19 cellular contexts compared by ENCODE assay signal in the genomic region with DNA sequence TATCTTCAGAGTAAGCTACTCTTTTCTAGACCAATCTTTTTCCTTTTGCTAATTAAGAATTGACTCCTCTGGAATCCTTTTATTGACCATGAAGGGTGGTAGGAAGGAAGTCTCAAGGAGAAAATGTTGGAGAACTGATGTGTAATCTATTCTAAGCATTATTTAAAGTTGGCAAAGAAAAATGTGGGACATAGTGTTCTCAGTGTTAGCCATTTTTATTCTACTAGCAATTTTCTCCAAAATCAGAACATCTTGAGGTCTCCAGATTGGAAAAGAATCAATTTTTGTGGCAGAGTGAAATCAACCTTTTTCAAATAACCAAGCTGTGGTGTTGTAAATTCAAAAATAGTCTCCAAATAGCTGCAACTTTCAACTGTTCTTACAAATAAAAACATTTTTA. TPM values are rescaled to one million over a fixed set of nuclear protein-coding genes. Genes with fewer than 3 reads are reported as not detected.
DNase-seq lines count a peak whose midpoint lies in the region; ATAC-seq and TF ChIP-seq lines count a peak whose summit lies in the region.
"Had no signal": no experiment of that assay in that cellular context is flagged by ENCODE, and none has a peak within 500 bp of the region (broad histone marks: within the 10 kb centered on the region; RNA-seq: fewer than 3 reads in every experiment).

No MANE protein-coding gene starts in this region.

- DNase-seq in G401 (ENCODE audit: low spot score) (peak; percentile 60), cerebellar cortex (ENCODE audit: low spot score) (peak; percentile 51), inferior parietal cortex (ENCODE audit: extremely low spot score) (peak; percentile 54), tibial artery (no peak), GF-D8 (lab: John Stamatoyannopoulos, UW) (no peak)
- DNase-seq in activated CD4-positive, alpha-beta T cell treated with anti-CD3 and anti-CD28 coated beads for 48 hours = no peak
- DNase-seq: CD4-positive, alpha-beta T cell; CD8-positive, alpha-beta memory T cell; DMS 273 treated with DMSO at 0.1 percent for 48 hours; DMS79; GM23248; H9 had no signal

- H3K36me3 ChIP-seq in tibial artery = no peaks in the 10 kb centered on the region
- H3K36me3 ChIP-seq: BLaER1 had no signal

- no peaks in the 10 kb centered on the region for H3K9me3 ChIP-seq in tibial artery
- H3K9me3 ChIP-seq: BLaER1 had no signal

- H3K4me1 ChIP-seq in tibial artery = peaks cover 0 to 30% (median 13%) of the 10 kb centered on the region in 4 donors
- H3K4me1 ChIP-seq: BLaER1 had no signal

- no peak for ATAC-seq in HG02798 (IDR thresholded peaks at IDR 0.05; ENCODE audit: poor library complexity, unreplicated experiment)
- ATAC-seq: HCT116 had no signal

- in situ Hi-C loops in G401 (cut with HindIII; ENCODE audit: low sequenced_read_pairs) = no loop called here

- no peak overlapping the region for H3K4me3 ChIP-seq in tibial artery
- H3K4me3 ChIP-seq: BLaER1, GM23248 had no signal

- H3K27me3 ChIP-seq in tibial artery = no peaks in the 10 kb centered on the region
- H3K27me3 ChIP-seq: BLaER1 had no signal

- intact Hi-C loops in tibial artery (cut with DNase I; ENCODE audit: low total_unique reads) = no loop called here

- H3K27ac ChIP-seq in tibial artery = peak overlapping the region; percentile 23 to 46
- H3K27ac ChIP-seq: 22Rv1, BLaER1, C4-2B, GM23248 had no signal

- no peak for TF ChIP-seq CTCF in tibial artery (IDR thresholded peaks at IDR 0.05)

RNA-seq across cellular contexts. Expression of a gene that starts 18.4 kb away (rescaled TPM):
- not detected in 2 replicates for total RNA-seq in G401 (2014; rRNA removed; shearing (Covaris generic))
- total RNA-seq: B cell; CD4-positive, alpha-beta T cell; CD8-positive, alpha-beta memory T cell; GM23248; H4; H9 had no signal

RNA-seq across cellular contexts. Expression of a gene that starts 23.3 kb away (rescaled TPM):
- not detected in 2 replicates for total RNA-seq in G401 (2014; rRNA removed; shearing (Covaris generic))
- total RNA-seq: B cell; CD4-positive, alpha-beta T cell; CD8-positive, alpha-beta memory T cell; GM23248; H4; H9 had no signal

Comparison
In these comparisons a context has a peak if more than half of its experiments do, and no peak if none do; other contexts are left out.
1. DNase-seq: peak in G401 (single experiment), cerebellar cortex (single experiment) and inferior parietal cortex (single experiment); none in tibial artery (0 of 2), GF-D8 (single experiment) and activated CD4-positive, alpha-beta T cell treated with anti-CD3 and anti-CD28 coated beads for 48 hours (single experiment).